ENCODE assay signal across 1 cellular context in the genomic region with DNA sequence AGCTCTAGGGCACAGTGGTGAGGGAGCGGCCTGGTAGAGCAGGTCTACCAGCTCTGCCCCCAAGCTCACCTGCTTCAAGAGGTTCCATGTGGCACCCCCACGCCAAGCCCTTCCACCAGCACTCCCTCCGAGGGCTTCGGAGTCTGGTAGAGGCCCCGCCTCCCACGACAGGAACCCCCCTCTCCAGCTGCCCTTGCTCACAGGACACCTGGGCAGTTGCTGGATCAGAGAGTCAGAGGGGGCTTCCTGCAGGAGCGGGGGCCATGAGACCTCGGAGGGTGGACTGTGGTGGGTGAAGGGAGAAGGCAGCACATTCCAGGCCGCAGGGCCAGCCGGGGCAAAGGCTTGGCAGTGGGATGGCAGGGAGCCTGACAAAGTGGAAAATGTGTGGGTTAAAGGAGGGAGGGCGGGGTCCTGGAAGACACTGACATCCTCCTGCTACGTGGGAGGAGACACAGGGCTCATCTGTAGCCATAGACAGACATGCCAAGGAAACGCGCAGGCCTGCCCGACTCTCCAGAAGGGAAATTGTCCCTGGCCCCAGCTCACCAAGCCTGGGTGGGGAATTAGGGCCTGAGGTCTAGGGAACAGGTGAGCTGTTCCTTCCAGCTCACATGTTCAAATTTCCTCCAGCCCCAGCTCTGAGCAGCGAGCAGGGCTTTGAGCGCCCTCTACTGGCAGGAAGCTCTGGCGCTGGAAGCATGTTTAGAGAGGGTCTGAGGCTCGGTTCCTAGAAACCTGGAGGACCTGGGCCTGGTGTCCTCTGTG.
TF ChIP-seq lines count a peak whose summit lies in the region.

No MANE protein-coding gene starts in this region.

TF ChIP-seq in GM23338, 12 proteins besides CTCF, POLR2A, EP300 and RAD21 (continued from another document):
- TF ChIP-seq, protein P1, sequence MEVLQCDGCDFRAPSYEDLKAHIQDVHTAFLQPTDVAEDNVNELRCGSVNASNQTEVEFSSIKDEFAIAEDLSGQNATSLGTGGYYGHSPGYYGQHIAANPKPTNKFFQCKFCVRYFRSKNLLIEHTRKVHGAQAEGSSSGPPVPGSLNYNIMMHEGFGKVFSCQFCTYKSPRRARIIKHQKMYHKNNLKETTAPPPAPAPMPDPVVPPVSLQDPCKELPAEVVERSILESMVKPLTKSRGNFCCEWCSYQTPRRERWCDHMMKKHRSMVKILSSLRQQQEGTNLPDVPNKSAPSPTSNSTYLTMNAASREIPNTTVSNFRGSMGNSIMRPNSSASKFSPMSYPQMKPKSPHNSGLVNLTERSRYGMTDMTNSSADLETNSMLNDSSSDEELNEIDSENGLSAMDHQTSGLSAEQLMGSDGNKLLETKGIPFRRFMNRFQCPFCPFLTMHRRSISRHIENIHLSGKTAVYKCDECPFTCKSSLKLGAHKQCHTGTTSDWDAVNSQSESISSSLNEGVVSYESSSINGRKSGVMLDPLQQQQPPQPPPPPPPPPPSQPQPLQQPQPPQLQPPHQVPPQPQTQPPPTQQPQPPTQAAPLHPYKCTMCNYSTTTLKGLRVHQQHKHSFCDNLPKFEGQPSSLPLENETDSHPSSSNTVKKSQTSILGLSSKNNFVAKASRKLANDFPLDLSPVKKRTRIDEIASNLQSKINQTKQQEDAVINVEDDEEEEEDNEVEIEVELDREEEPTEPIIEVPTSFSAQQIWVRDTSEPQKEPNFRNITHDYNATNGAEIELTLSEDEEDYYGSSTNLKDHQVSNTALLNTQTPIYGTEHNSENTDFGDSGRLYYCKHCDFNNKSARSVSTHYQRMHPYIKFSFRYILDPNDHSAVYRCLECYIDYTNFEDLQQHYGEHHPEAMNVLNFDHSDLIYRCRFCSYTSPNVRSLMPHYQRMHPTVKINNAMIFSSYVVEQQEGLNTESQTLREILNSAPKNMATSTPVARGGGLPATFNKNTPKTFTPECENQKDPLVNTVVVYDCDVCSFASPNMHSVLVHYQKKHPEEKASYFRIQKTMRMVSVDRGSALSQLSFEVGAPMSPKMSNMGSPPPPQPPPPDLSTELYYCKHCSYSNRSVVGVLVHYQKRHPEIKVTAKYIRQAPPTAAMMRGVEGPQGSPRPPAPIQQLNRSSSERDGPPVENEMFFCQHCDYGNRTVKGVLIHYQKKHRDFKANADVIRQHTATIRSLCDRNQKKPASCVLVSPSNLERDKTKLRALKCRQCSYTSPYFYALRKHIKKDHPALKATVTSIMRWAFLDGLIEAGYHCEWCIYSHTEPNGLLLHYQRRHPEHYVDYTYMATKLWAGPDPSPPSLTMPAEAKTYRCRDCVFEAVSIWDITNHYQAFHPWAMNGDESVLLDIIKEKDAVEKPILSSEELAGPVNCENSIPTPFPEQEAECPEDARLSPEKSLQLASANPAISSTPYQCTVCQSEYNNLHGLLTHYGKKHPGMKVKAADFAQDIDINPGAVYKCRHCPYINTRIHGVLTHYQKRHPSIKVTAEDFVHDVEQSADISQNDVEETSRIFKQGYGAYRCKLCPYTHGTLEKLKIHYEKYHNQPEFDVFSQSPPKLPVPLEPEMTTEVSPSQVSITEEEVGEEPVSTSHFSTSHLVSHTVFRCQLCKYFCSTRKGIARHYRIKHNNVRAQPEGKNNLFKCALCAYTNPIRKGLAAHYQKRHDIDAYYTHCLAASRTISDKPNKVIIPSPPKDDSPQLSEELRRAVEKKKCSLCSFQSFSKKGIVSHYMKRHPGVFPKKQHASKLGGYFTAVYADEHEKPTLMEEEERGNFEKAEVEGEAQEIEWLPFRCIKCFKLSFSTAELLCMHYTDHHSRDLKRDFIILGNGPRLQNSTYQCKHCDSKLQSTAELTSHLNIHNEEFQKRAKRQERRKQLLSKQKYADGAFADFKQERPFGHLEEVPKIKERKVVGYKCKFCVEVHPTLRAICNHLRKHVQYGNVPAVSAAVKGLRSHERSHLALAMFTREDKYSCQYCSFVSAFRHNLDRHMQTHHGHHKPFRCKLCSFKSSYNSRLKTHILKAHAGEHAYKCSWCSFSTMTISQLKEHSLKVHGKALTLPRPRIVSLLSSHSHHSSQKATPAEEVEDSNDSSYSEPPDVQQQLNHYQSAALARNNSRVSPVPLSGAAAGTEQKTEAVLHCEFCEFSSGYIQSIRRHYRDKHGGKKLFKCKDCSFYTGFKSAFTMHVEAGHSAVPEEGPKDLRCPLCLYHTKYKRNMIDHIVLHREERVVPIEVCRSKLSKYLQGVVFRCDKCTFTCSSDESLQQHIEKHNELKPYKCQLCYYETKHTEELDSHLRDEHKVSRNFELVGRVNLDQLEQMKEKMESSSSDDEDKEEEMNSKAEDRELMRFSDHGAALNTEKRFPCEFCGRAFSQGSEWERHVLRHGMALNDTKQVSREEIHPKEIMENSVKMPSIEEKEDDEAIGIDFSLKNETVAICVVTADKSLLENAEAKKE (CRISPR knock-in tag; IDR thresholded peaks at IDR 0.05) = no peak
- TF ChIP-seq ZNF331 (CRISPR knock-in tag; IDR thresholded peaks at IDR 0.05; ENCODE audit: low read depth) (no peak), EZH2phosphoT487 (IDR thresholded peaks at IDR 0.05; ENCODE audit: unreplicated experiment) (no peak), CREB1 (CRISPR knock-in tag; IDR thresholded peaks at IDR 0.05; ENCODE audit: low read depth) (no peak), NANOG (IDR thresholded peaks at IDR 0.05; ENCODE audit: borderline replicate concordance) (no peak), STAT1 (IDR thresholded peaks at IDR 0.05; ENCODE audit: unreplicated experiment) (no peak)
TF ChIP-seq in GM23338: peak in this region for 0.
